In genomic region chr15:61119556-61119955, GRCh38 we compare ENCODE assay signal across 31 cellular contexts.
"Had no signal": no experiment of that assay in that cellular context is flagged by ENCODE, and none has a peak within 500 bp of the region (broad histone marks: within the 10 kb centered on the region; RNA-seq: fewer than 3 reads in every experiment).

No MANE protein-coding gene starts in this region.

- H3K4me3 ChIP-seq: coronary artery, dorsolateral prefrontal cortex, heart right ventricle, left lung, lung, ovary, right lobe of liver, tibial nerve had no signal

- H3K4me1 ChIP-seq: foreskin keratinocyte, left lung, right lobe of liver had no signal

- H3K36me3 ChIP-seq: brain microvascular endothelial cell, heart right ventricle, left lung, ovary, right lobe of liver, tibial nerve had no signal

- H3K27ac ChIP-seq: brain microvascular endothelial cell, coronary artery, dorsolateral prefrontal cortex, foreskin keratinocyte, heart right ventricle, left lung, ovary, right lobe of liver, tibial nerve, VCaP had no signal

- H3K27ac Mint-ChIP-seq: activated naive CD4-positive, alpha-beta T cell treated with anti-CD3 and anti-CD28 coated beads, Interleukin-2, amount 10 ng/mL, durations not matched to agents 7 days and 5 days; activated naive CD8-positive, alpha-beta T cell treated with anti-CD3 and anti-CD28 coated beads, Interleukin-2, amount 10 ng/mL, durations not matched to agents 7 days and 5 days; naive B cell; nephron progenitor cell; progenitor cell of endocrine pancreas; T-helper 1 cell treated with Interleukin-12 subunit alpha and Interleukin-12 subunit beta and Interleukin-4 antibody, amounts not matched to agents 30 μg/mL and 1 μg/mL, for 36 hours had no signal

- H3K4me3 Mint-ChIP-seq: activated naive CD4-positive, alpha-beta T cell treated with anti-CD3 and anti-CD28 coated beads, Interleukin-2, amount 10 ng/mL, durations not matched to agents 7 days and 5 days; activated naive CD8-positive, alpha-beta T cell treated with anti-CD3 and anti-CD28 coated beads, Interleukin-2, amount 10 ng/mL, durations not matched to agents 7 days and 5 days; naive B cell; nephron progenitor cell; T-helper 1 cell treated with Interleukin-12 subunit alpha and Interleukin-12 subunit beta and Interleukin-4 antibody, amounts not matched to agents 30 μg/mL and 1 μg/mL, for 36 hours had no signal

- DNase-seq: activated CD4-positive, alpha-beta T cell treated with anti-CD3 and anti-CD28 coated beads for 48 hours; activated CD4-positive, alpha-beta T cell treated with anti-CD3 and anti-CD28 coated beads, Interleukin-2, amount 50 U/mL, for 48 hours; activated CD8-positive, alpha-beta memory T cell treated with anti-CD3 and anti-CD28 coated beads for 24 hours; activated effector memory CD4-positive, alpha-beta T cell treated with Interleukin-2 at 50 U/mL for 16 hours; activated naive CD4-positive, alpha-beta T cell treated with anti-CD3 and anti-CD28 coated beads, Interleukin-2, amount 10 ng/mL, durations not matched to agents 7 days and 5 days; activated naive CD8-positive, alpha-beta T cell treated with anti-CD3 and anti-CD28 coated beads, Interleukin-2, amount 10 ng/mL, durations not matched to agents 7 days and 5 days; amniotic stem cell; brain microvascular endothelial cell; dorsolateral prefrontal cortex; effector memory CD4-positive, alpha-beta T cell; foreskin keratinocyte; heart right ventricle; kidney glomerular epithelial cell; left lung; naive B cell; nephron progenitor cell; ovary; right lobe of liver; small intestine; stimulated activated CD4-positive, alpha-beta T cell treated with anti-CD3 and anti-CD28 coated beads, Interleukin-1b, Interleukin-23, amount 100 ng/mL, for 48 hours; stimulated activated naive CD4-positive, alpha-beta T cell; SW 1271; T-helper 9 cell had no signal

- FAIRE-seq: astrocyte, small intestine, TTC549 had no signal

- H3K27me3 ChIP-seq: brain microvascular endothelial cell, dorsolateral prefrontal cortex, heart right ventricle, left lung, ovary, right lobe of liver, tibial nerve had no signal

- H3K4me1 Mint-ChIP-seq: activated naive CD4-positive, alpha-beta T cell treated with anti-CD3 and anti-CD28 coated beads, Interleukin-2, amount 10 ng/mL, durations not matched to agents 7 days and 5 days; activated naive CD8-positive, alpha-beta T cell treated with anti-CD3 and anti-CD28 coated beads, Interleukin-2, amount 10 ng/mL, durations not matched to agents 7 days and 5 days; naive B cell had no signal

- H3K9me3 ChIP-seq: heart right ventricle, left lung, ovary, right lobe of liver, tibial nerve had no signal

- H3K36me3 Mint-ChIP-seq: activated naive CD4-positive, alpha-beta T cell treated with anti-CD3 and anti-CD28 coated beads, Interleukin-2, amount 10 ng/mL, durations not matched to agents 7 days and 5 days; activated naive CD8-positive, alpha-beta T cell treated with anti-CD3 and anti-CD28 coated beads, Interleukin-2, amount 10 ng/mL, durations not matched to agents 7 days and 5 days; naive B cell had no signal

- H3K9me3 Mint-ChIP-seq: activated naive CD4-positive, alpha-beta T cell treated with anti-CD3 and anti-CD28 coated beads, Interleukin-2, amount 10 ng/mL, durations not matched to agents 7 days and 5 days; activated naive CD8-positive, alpha-beta T cell treated with anti-CD3 and anti-CD28 coated beads, Interleukin-2, amount 10 ng/mL, durations not matched to agents 7 days and 5 days; naive B cell; nephron progenitor cell; T-helper 1 cell treated with Interleukin-12 subunit alpha and Interleukin-12 subunit beta and Interleukin-4 antibody, amounts not matched to agents 30 μg/mL and 1 μg/mL, for 36 hours had no signal
